Comparison of ENCODE assay signal across 1 cellular context in genomic region chr5:134133213-134133994, GRCh38.
A peak's percentile ranks its signal among the peaks of the same experiment; 100 is the strongest.
TF ChIP-seq lines count a peak whose summit lies in the region.

No MANE protein-coding gene starts in this region.

TF ChIP-seq in K562, 482 proteins besides CTCF, POLR2A, EP300 and RAD21 (continued from another document):
- TF ChIP-seq SAFB (IDR thresholded peaks at IDR 0.05; ENCODE audit: borderline replicate concordance, low read depth, low read length) (no peak), RBM22 (IDR thresholded peaks at IDR 0.05; ENCODE audit: low read depth, low read length, poor library complexity, severe bottlenecking) (peak; percentile 39), POU5F1 (IDR thresholded peaks at IDR 0.05; ENCODE audit: borderline replicate concordance, low read depth, low read length, partially characterized antibody) (no peak), SMAD2 (IDR thresholded peaks at IDR 0.05; ENCODE audit: low read depth, low read length) (no peak), TBP (optimal IDR thresholded peaks at IDR 0.05; ENCODE audit: low read depth, low read length) (no peak), ZFX (CRISPR knock-in tag; IDR thresholded peaks at IDR 0.05) (no peak), POLR2G (IDR thresholded peaks at IDR 0.05; ENCODE audit: low read depth, low read length) (peak; percentile 39; the same call in 1 of the 2 replicates)
TF ChIP-seq in K562: peak in this region for 2.
